Comparison of ENCODE assay signal across 8 cellular contexts in genomic region chr4:9898596-9899345, GRCh38.
A peak's percentile ranks its signal among the peaks of the same experiment; 100 is the strongest.
DNase-seq lines count a peak whose midpoint lies in the region; ATAC-seq and TF ChIP-seq lines count a peak whose summit lies in the region.

No MANE protein-coding gene starts in this region.

- BruUV-seq in mammary epithelial cell (replicated peaks; lab: Mats Ljungman, UMichigan): no TSS peak
- no TSS peak for BruUV-seq in PC-9 (replicated peaks; lab: Mats Ljungman, UMichigan)

- H3K9ac ChIP-seq in mammary epithelial cell (ENCODE audit: insufficient read depth, low read length): no peak overlapping the region

- H3K9me3 ChIP-seq in mammary epithelial cell (replicated peaks; ENCODE audit: insufficient read depth, low read length) (no peaks in the 10 kb centered on the region), PC-9 (ENCODE audit: insufficient read depth, low read depth) (no peaks in the 10 kb centered on the region)

- H4K20me1 ChIP-seq in mammary epithelial cell (ENCODE audit: insufficient read depth, low read length): no peaks in the 10 kb centered on the region
- no peaks in the 10 kb centered on the region for H4K20me1 ChIP-seq in PC-9 (ENCODE audit: insufficient read depth)

- H3K79me2 ChIP-seq in mammary epithelial cell (ENCODE audit: insufficient read depth, low read length): no peaks in the 10 kb centered on the region
- no peaks in the 10 kb centered on the region for H3K79me2 ChIP-seq in PC-9 (ENCODE audit: low read depth)

- no peaks in the 10 kb centered on the region for H3K4me1 ChIP-seq in mammary epithelial cell (ENCODE audit: insufficient read depth, low read length)
- H3K4me1 ChIP-seq in PC-9 (replicated peaks; ENCODE audit: insufficient read depth): no peaks in the 10 kb centered on the region

- H3K27ac ChIP-seq in mammary epithelial cell (ENCODE audit: insufficient read depth, low read depth, low read length) (no peak overlapping the region), PC-9 (no peak overlapping the region)

- dilution Hi-C loops in mammary epithelial cell (cut with HindIII; ENCODE audit: low sequenced_read_pairs): no loop called here

- TF ChIP-seq CTCF in mammary epithelial cell (conservative IDR thresholded peaks at IDR 0.05 in 1 of 2, IDR thresholded peaks at IDR 0.05 in 1 of 2; ENCODE audit: extremely low read depth in 1 of 2, insufficient read depth in 1 of 2, low read depth in 1 of 2, low read length in 2 of 2) (peak in 1 of 2 donors; percentile 3), PC-9 (conservative IDR thresholded peaks at IDR 0.05) (no peak)

- CTCF ChIA-PET in mammary epithelial cell (lab: Charles Lee; ENCODE audit: low non-redundant PET): interaction anchor here (0.6 kb wide), 1 partner anchor 134 kb away, joined by 5 read pairs; no protein-coding TSS in a partner anchor
- CTCF ChIA-PET in PC-9 (lab: Charles Lee): no interaction called here

- no peaks in the 10 kb centered on the region for H3K9me2 ChIP-seq in PC-9 (ENCODE audit: insufficient read depth)

- H2AFZ ChIP-seq in mammary epithelial cell (ENCODE audit: low read depth, low read length): no peak overlapping the region
- no peak overlapping the region for H2AFZ ChIP-seq in PC-9

- POLR2A ChIA-PET in PC-9 (lab: Charles Lee; ENCODE audit: unreplicated experiment): no interaction called here

- intact Hi-C loops in mammary epithelial cell (cut with micrococcal nuclease) (loop anchor here (2.0 kb wide), 1 partner anchor 136 kb away; no protein-coding TSS in a partner anchor), left colon (cut with DNase I, micrococcal nuclease) (loop anchor here in 1 of 2 donors (5.0 kb wide), 1 partner anchor 119 kb away; no protein-coding TSS in a partner anchor), PC-9 (cut with micrococcal nuclease; ENCODE audit: unreplicated experiment) (no loop called here)

- no peak overlapping the region for H3K4me3 ChIP-seq in mammary epithelial cell (replicated peaks in 1 of 3; ENCODE audit: insufficient read depth in 1 of 3, low read depth in 2 of 3, low read length in 3 of 3)
- H3K4me3 ChIP-seq in PC-9: no peak overlapping the region

- no peaks in the 10 kb centered on the region for H3F3A ChIP-seq in PC-9 (ENCODE audit: insufficient read depth, low read depth)

- H3K4me2 ChIP-seq in mammary epithelial cell (ENCODE audit: insufficient read depth, low read depth, low read length): no peak overlapping the region
- H3K4me2 ChIP-seq in PC-9: no peak overlapping the region

- H3K36me3 ChIP-seq in mammary epithelial cell (ENCODE audit: insufficient read depth, low read length) (peaks cover 2% of the 10 kb centered on the region), PC-9 (ENCODE audit: low read depth) (no peaks in the 10 kb centered on the region)

- peak; percentile 39 for DNase-seq in Ammon's horn (ENCODE audit: low spot score)
- DNase-seq in mammary epithelial cell: peak; percentile 17
- DNase-seq in left colon: peak; percentile 31 to 35
- no peak for DNase-seq in PC-9
- DNase-seq in glomerular visceral epithelial cell (ENCODE audit: extremely low spot score): no peak
- DNase-seq in AG20443 (ENCODE audit: low spot score): no peak

- in situ Hi-C loops in mammary epithelial cell (cut with MboI; ENCODE audit: low sequenced_read_pairs in 2 of 2): no loop called here

- H3K27me3 ChIP-seq in mammary epithelial cell (ENCODE audit: insufficient read depth, low read length) (no peaks in the 10 kb centered on the region), PC-9 (ENCODE audit: insufficient read depth, low read depth) (peaks cover 23% of the 10 kb centered on the region; the same call in 1 of the 2 replicates)

- WGBS in mammary epithelial cell (ENCODE audit: low coverage, missing lambda C conversion rate): 99% methylated on average over 10 of the region's 10 CpGs

- ATAC-seq in HG02870 (IDR thresholded peaks at IDR 0.05; ENCODE audit: unreplicated experiment) (peak; percentile 62), left colon (peak; percentile 93), HG03159 (IDR thresholded peaks at IDR 0.05; ENCODE audit: unreplicated experiment) (no peak)

Comparison
In these comparisons a context has a peak if more than half of its experiments do, and no peak if none do; other contexts are left out.
1. DNase-seq: peak in Ammon's horn (single experiment), mammary epithelial cell (single experiment) and left colon (2 of 2); none in PC-9 (0 of 2), glomerular visceral epithelial cell (single experiment) and AG20443 (single experiment).